ENCODE assay signal across 12 cellular contexts in the genomic region with DNA sequence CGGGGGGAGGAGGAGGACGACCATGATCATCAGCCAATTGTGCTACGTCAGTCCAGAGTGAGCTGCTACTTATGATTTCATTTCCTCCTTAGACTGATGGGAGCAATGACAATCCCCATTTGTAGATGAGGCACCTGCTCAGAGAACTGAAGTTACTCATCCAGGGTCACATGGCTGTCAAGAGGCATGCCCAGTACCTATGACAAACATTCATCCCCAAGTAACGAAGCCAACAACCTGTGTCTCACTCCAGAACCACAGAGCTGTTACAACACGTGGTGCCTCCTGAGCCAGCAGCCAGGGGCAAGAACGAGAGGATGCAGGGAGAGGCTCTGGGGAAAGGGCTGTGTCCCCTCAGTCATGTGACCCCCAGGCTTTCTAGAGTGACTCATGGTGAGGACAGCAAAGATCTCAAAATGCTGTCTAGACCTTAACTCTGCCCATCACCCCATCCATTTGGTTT.
DNase-seq lines count a peak whose midpoint lies in the region; ATAC-seq and TF ChIP-seq lines count a peak whose summit lies in the region.
"Had no signal": no experiment of that assay in that cellular context is flagged by ENCODE, and none has a peak within 500 bp of the region (broad histone marks: within the 10 kb centered on the region; RNA-seq: fewer than 3 reads in every experiment).

No MANE protein-coding gene starts in this region.

- intact Hi-C loops in heart left ventricle (cut with DNase I): no loop called here

- WGBS in heart left ventricle, 4 donors: 41 to 60% (median 53%) methylated on average over 6 of the region's 6 CpGs

- H3K9me3 ChIP-seq in heart left ventricle: peaks cover 0 to 21% (median 7%) of the 10 kb centered on the region in 12 donors
- H3K9me3 ChIP-seq: body of pancreas, pancreas had no signal

- no peak overlapping the region for H3K4me3 ChIP-seq in heart left ventricle
- H3K4me3 ChIP-seq: body of pancreas, pancreas had no signal

- no peak overlapping the region for H3K27ac ChIP-seq in heart left ventricle
- H3K27ac ChIP-seq: body of pancreas, pancreas had no signal

- peak in 3 of 4 donors; percentile 22 to 26 (median 24) for ATAC-seq in heart left ventricle
- ATAC-seq: body of pancreas, Panc1 had no signal

- no peaks in the 10 kb centered on the region for H3K27me3 ChIP-seq in heart left ventricle
- H3K27me3 ChIP-seq: body of pancreas, pancreas had no signal

- peaks cover 0 to 5% (median 0%) of the 10 kb centered on the region in 12 donors for H3K4me1 ChIP-seq in heart left ventricle
- H3K4me1 ChIP-seq: body of pancreas, pancreas had no signal

- DNase-seq in DMS79 treated with DMSO at 0.1 percent for 48 hours (lab: John Stamatoyannopoulos, UW) (peak; percentile 42), HCEC 1CT (peak; percentile 16), RPMI7951 (ENCODE audit: low read depth) (peak; percentile 54), heart left ventricle (no peak), NCI-H345 treated with DMSO at 0.1 percent for 48 hours (lab: John Stamatoyannopoulos, UW; ENCODE audit: unreplicated experiment) (no peak), SW 1271 (lab: John Stamatoyannopoulos, UW) (no peak), KG1 (lab: John Stamatoyannopoulos, UW) (no peak)
- DNase-seq: body of pancreas; NCI-H1436; pancreas; stimulated activated CD4-positive, alpha-beta T cell treated with anti-CD3 and anti-CD28 coated beads, Interleukin-4, amount 100 ng/mL, for 24 hours had no signal

- TF ChIP-seq CTCF in heart left ventricle (IDR thresholded peaks at IDR 0.05): no peak

- TF ChIP-seq POLR2A in heart left ventricle (IDR thresholded peaks at IDR 0.05): no peak

- H3K36me3 ChIP-seq in heart left ventricle: no peaks in the 10 kb centered on the region
- H3K36me3 ChIP-seq: pancreas had no signal

Comparison
In these comparisons a context has a peak if more than half of its experiments do, and no peak if none do; other contexts are left out.
1. DNase-seq: peak in DMS79 treated with DMSO at 0.1 percent for 48 hours (single experiment), HCEC 1CT (single experiment) and RPMI7951 (single experiment); none in heart left ventricle (0 of 5), NCI-H345 treated with DMSO at 0.1 percent for 48 hours (single experiment), SW 1271 (0 of 2) and KG1 (single experiment).